Comparison of ENCODE assay signal across 21 cellular contexts in genomic region chr1:108033486-108034081, GRCh38.
"Had no signal": no experiment of that assay in that cellular context is flagged by ENCODE, and none has a peak within 500 bp of the region (broad histone marks: within the 10 kb centered on the region; RNA-seq: fewer than 3 reads in every experiment).

No MANE protein-coding gene starts in this region.

- H3K27ac ChIP-seq: adrenal gland had no signal

- H3K36me3 ChIP-seq: adrenal gland had no signal

- H3K9me3 ChIP-seq: adrenal gland had no signal

- H3K27ac Mint-ChIP-seq: activated CD4-positive, alpha-beta memory T cell treated with anti-CD3 and anti-CD28 coated beads for 36 hours; activated CD4-positive, alpha-beta T cell treated with anti-CD3 and anti-CD28 coated beads, Interleukin-2, amount 10 ng/mL, durations not matched to agents 7 days and 5 days; activated naive CD4-positive, alpha-beta T cell treated with anti-CD3 and anti-CD28 coated beads, Interleukin-2, amount 10 ng/mL, durations not matched to agents 7 days and 5 days; activated naive CD8-positive, alpha-beta T cell treated with anti-CD3 and anti-CD28 coated beads for 36 hours; activated T-helper 2 cell treated with anti-CD3 and anti-CD28 coated beads, Interferon-gamma antibody, Interleukin-2, Interleukin-4, amounts not matched to agents 10 μg/mL and 5 μg/mL and 100 μg/mL, durations not matched to agents 14 hours and 24 hours and 36 hours had no signal

- H3K36me3 Mint-ChIP-seq: activated CD4-positive, alpha-beta memory T cell treated with anti-CD3 and anti-CD28 coated beads for 36 hours; activated naive CD4-positive, alpha-beta T cell treated with anti-CD3 and anti-CD28 coated beads, Interleukin-2, amount 10 ng/mL, durations not matched to agents 7 days and 5 days; activated naive CD8-positive, alpha-beta T cell treated with anti-CD3 and anti-CD28 coated beads for 36 hours had no signal

- H3K4me1 ChIP-seq: adrenal gland had no signal

- DNase-seq: activated CD4-positive, alpha-beta memory T cell treated with anti-CD3 and anti-CD28 coated beads for 36 hours; activated CD4-positive, alpha-beta T cell treated with anti-CD3 and anti-CD28 coated beads, Interleukin-2, amount 10 ng/mL, durations not matched to agents 7 days and 5 days; activated CD4-positive, CD25-positive, alpha-beta regulatory T cell; activated gamma-delta T cell treated with Interleukin-2 at 50 U/mL for 16 hours; activated naive CD4-positive, alpha-beta T cell treated with anti-CD3 and anti-CD28 coated beads, Interleukin-2, amount 10 ng/mL, durations not matched to agents 7 days and 5 days; activated naive CD8-positive, alpha-beta T cell treated with anti-CD3 and anti-CD28 coated beads for 36 hours; activated T-cell treated with anti-CD3 and anti-CD28 coated beads for 4 hours; activated T-cell treated with anti-CD3 and anti-CD28 coated beads, Interleukin-2, amount 50 U/mL, for 48 hours; adrenal gland; anterior cingulate cortex; caudate nucleus; Karpas-422; NCI-H1048; NCI-H146; NCI-H187 treated with DMSO at 0.1 percent for 48 hours; NCI-H2081 treated with DMSO at 0.1 percent for 48 hours; NCI-H526 treated with DMSO at 0.1 percent for 48 hours; SHP77 treated with DMSO at 0.1 percent for 48 hours; T-helper 2 cell; T1000 had no signal

- H3K4me1 Mint-ChIP-seq: activated CD4-positive, alpha-beta T cell treated with anti-CD3 and anti-CD28 coated beads, Interleukin-2, amount 10 ng/mL, durations not matched to agents 7 days and 5 days; activated naive CD4-positive, alpha-beta T cell treated with anti-CD3 and anti-CD28 coated beads, Interleukin-2, amount 10 ng/mL, durations not matched to agents 7 days and 5 days; activated naive CD8-positive, alpha-beta T cell treated with anti-CD3 and anti-CD28 coated beads for 36 hours had no signal

- H3K4me3 Mint-ChIP-seq: activated CD4-positive, alpha-beta memory T cell treated with anti-CD3 and anti-CD28 coated beads for 36 hours; activated CD4-positive, alpha-beta T cell treated with anti-CD3 and anti-CD28 coated beads, Interleukin-2, amount 10 ng/mL, durations not matched to agents 7 days and 5 days; activated naive CD4-positive, alpha-beta T cell treated with anti-CD3 and anti-CD28 coated beads, Interleukin-2, amount 10 ng/mL, durations not matched to agents 7 days and 5 days; activated naive CD8-positive, alpha-beta T cell treated with anti-CD3 and anti-CD28 coated beads for 36 hours had no signal

- H3K27me3 ChIP-seq: adrenal gland had no signal

- H3K4me3 ChIP-seq: adrenal gland had no signal

- H3K27me3 Mint-ChIP-seq: activated CD4-positive, alpha-beta memory T cell treated with anti-CD3 and anti-CD28 coated beads for 36 hours; activated naive CD4-positive, alpha-beta T cell treated with anti-CD3 and anti-CD28 coated beads, Interleukin-2, amount 10 ng/mL, durations not matched to agents 7 days and 5 days; activated naive CD8-positive, alpha-beta T cell treated with anti-CD3 and anti-CD28 coated beads for 36 hours had no signal

- H3K9me3 Mint-ChIP-seq: activated CD4-positive, alpha-beta memory T cell treated with anti-CD3 and anti-CD28 coated beads for 36 hours; activated CD4-positive, alpha-beta T cell treated with anti-CD3 and anti-CD28 coated beads, Interleukin-2, amount 10 ng/mL, durations not matched to agents 7 days and 5 days; activated naive CD4-positive, alpha-beta T cell treated with anti-CD3 and anti-CD28 coated beads, Interleukin-2, amount 10 ng/mL, durations not matched to agents 7 days and 5 days; activated naive CD8-positive, alpha-beta T cell treated with anti-CD3 and anti-CD28 coated beads for 36 hours; activated T-helper 2 cell treated with anti-CD3 and anti-CD28 coated beads, Interferon-gamma antibody, Interleukin-2, Interleukin-4, amounts not matched to agents 10 μg/mL and 5 μg/mL and 100 μg/mL, durations not matched to agents 14 hours and 24 hours and 36 hours had no signal
